Comparison of ENCODE assay signal across 12 cellular contexts in genomic region chr11:2776351-2777061, GRCh38.
DNase-seq lines count a peak whose midpoint lies in the region; ATAC-seq and TF ChIP-seq lines count a peak whose summit lies in the region.
"Had no signal": no experiment of that assay in that cellular context is flagged by ENCODE, and none has a peak within 500 bp of the region (broad histone marks: within the 10 kb centered on the region; RNA-seq: fewer than 3 reads in every experiment).

No MANE protein-coding gene starts in this region.

- CTCF ChIA-PET in activated CD4-positive, alpha-beta T cell treated with anti-CD3 and anti-CD28 coated beads, Interleukin-2, amount 10 ng/mL, durations not matched to agents 7 days and 5 days (lab: Charles Lee), result interaction anchor here (1.4 kb wide), 1 partner anchor 112 kb away, joined by 3 read pairs; no protein-coding TSS in a partner anchor

- H3K36me3 ChIP-seq in MM.1S (replicated peaks; ENCODE audit: insufficient read depth, low read length), result no peaks in the 10 kb centered on the region
- H3K36me3 ChIP-seq: SJSA1 had no signal

- TF ChIP-seq CTCF in MM.1S (IDR thresholded peaks at IDR 0.05; ENCODE audit: low read length), result no peak
- TF ChIP-seq CTCF in glutamatergic neuron (IDR thresholded peaks at IDR 0.05; ENCODE audit: partially characterized antibody, unreplicated experiment), result no peak

- no peak overlapping the region for H3K4me3 Mint-ChIP-seq in activated CD4-positive, alpha-beta T cell treated with anti-CD3 and anti-CD28 coated beads, Interleukin-2, amount 10 ng/mL, durations not matched to agents 7 days and 5 days
- no peak overlapping the region for H3K4me3 Mint-ChIP-seq in glutamatergic neuron (ENCODE audit: unreplicated experiment)
- H3K4me3 Mint-ChIP-seq: naive thymus-derived CD4-positive, alpha-beta T cell had no signal

- no peaks in the 10 kb centered on the region for H3K27me3 ChIP-seq in MM.1S (replicated peaks; ENCODE audit: insufficient read depth, low read length)
- H3K27me3 ChIP-seq: SJSA1 had no signal

- no peaks in the 10 kb centered on the region for H3K9me2 ChIP-seq in MM.1S (replicated peaks; ENCODE audit: insufficient read depth, low read length)

- peak overlapping the region; percentile 100; the same call in 1 of the 2 replicates for H3K27ac ChIP-seq in MM.1S (ENCODE audit: low read length)
- H3K27ac ChIP-seq: SJSA1 had no signal

- no peak overlapping the region for H3K4me2 ChIP-seq in MM.1S (ENCODE audit: low read depth, low read length)

- no peaks in the 10 kb centered on the region for H4K20me1 ChIP-seq in MM.1S (ENCODE audit: insufficient read depth, low read length)

- peaks cover 32% of the 10 kb centered on the region for H3F3A ChIP-seq in MM.1S (ENCODE audit: insufficient read depth, low read length)

- POLR2A ChIA-PET in activated CD4-positive, alpha-beta T cell treated with anti-CD3 and anti-CD28 coated beads, Interleukin-2, amount 10 ng/mL, durations not matched to agents 7 days and 5 days (lab: Charles Lee), result no interaction called here

- H3K4me3 ChIP-seq in MM.1S (ENCODE audit: low read length), result no peak overlapping the region
- H3K4me3 ChIP-seq: SJSA1 had no signal

- H3K9me3 Mint-ChIP-seq in activated CD4-positive, alpha-beta T cell treated with anti-CD3 and anti-CD28 coated beads, Interleukin-2, amount 10 ng/mL, durations not matched to agents 7 days and 5 days, result no peaks in the 10 kb centered on the region
- H3K9me3 Mint-ChIP-seq in glutamatergic neuron (ENCODE audit: unreplicated experiment), result peaks cover 3% of the 10 kb centered on the region
- H3K9me3 Mint-ChIP-seq: activated naive CD4-positive, alpha-beta T cell treated with anti-CD3 and anti-CD28 coated beads, Interleukin-2, amount 50 U/mL, for 72 hours; naive thymus-derived CD4-positive, alpha-beta T cell had no signal

- H3K9me3 ChIP-seq in MM.1S (replicated peaks; ENCODE audit: insufficient read depth, low read length), result no peaks in the 10 kb centered on the region
- H3K9me3 ChIP-seq: SJSA1 had no signal

- H3K27me3 Mint-ChIP-seq in activated CD4-positive, alpha-beta T cell treated with anti-CD3 and anti-CD28 coated beads, Interleukin-2, amount 10 ng/mL, durations not matched to agents 7 days and 5 days, result no peaks in the 10 kb centered on the region
- H3K27me3 Mint-ChIP-seq in glutamatergic neuron (ENCODE audit: unreplicated experiment), result peaks cover under 1% of the 10 kb centered on the region
- H3K27me3 Mint-ChIP-seq: naive thymus-derived CD4-positive, alpha-beta T cell had no signal

- DNase-seq in activated CD4-positive, alpha-beta T cell treated with anti-CD3 and anti-CD28 coated beads, Interleukin-2, amount 10 ng/mL, durations not matched to agents 7 days and 5 days, result peak; percentile 3
- DNase-seq in activated CD4-positive, alpha-beta T cell treated with anti-CD3 and anti-CD28 coated beads, Interleukin-2, amount 50 U/mL, for 1 hour, result no peak
- DNase-seq in MM.1S, result no peak
- peak; percentile 17 for DNase-seq in glutamatergic neuron
- DNase-seq in posterior cingulate gyrus, result peak in 7 of 10 donors; percentile 8 to 83 (median 16)
- no peak for DNase-seq in MV-4-11 (lab: John Stamatoyannopoulos, UW)
- DNase-seq: NCI-H187 had no signal

- H3K4me1 Mint-ChIP-seq in activated CD4-positive, alpha-beta T cell treated with anti-CD3 and anti-CD28 coated beads, Interleukin-2, amount 10 ng/mL, durations not matched to agents 7 days and 5 days, result peaks cover 15% of the 10 kb centered on the region
- H3K4me1 Mint-ChIP-seq in glutamatergic neuron (ENCODE audit: low read depth, unreplicated experiment), result peaks cover 5% of the 10 kb centered on the region

- H3K9ac ChIP-seq in MM.1S (ENCODE audit: low read length), result no peak overlapping the region

- no peak overlapping the region for H2AFZ ChIP-seq in MM.1S (ENCODE audit: low read length)

- no peaks in the 10 kb centered on the region for H3K36me3 Mint-ChIP-seq in activated CD4-positive, alpha-beta T cell treated with anti-CD3 and anti-CD28 coated beads, Interleukin-2, amount 10 ng/mL, durations not matched to agents 7 days and 5 days (ENCODE audit: low read depth)
- H3K36me3 Mint-ChIP-seq in glutamatergic neuron (ENCODE audit: unreplicated experiment), result peaks cover 4% of the 10 kb centered on the region
- H3K36me3 Mint-ChIP-seq: activated naive CD4-positive, alpha-beta T cell treated with anti-CD3 and anti-CD28 coated beads, Interleukin-2, amount 50 U/mL, for 72 hours had no signal

- no peaks in the 10 kb centered on the region for H3K79me2 ChIP-seq in MM.1S (ENCODE audit: low read length)

- no peak for ATAC-seq in HG03280 (IDR thresholded peaks at IDR 0.05; ENCODE audit: unreplicated experiment)
- no peak for ATAC-seq in GM18907 (IDR thresholded peaks at IDR 0.05; ENCODE audit: unreplicated experiment)
- ATAC-seq: activated naive CD4-positive, alpha-beta T cell treated with anti-CD3 and anti-CD28 coated beads, Interleukin-2, amount 50 U/mL, for 72 hours; naive thymus-derived CD4-positive, alpha-beta T cell had no signal

- intact Hi-C loops in posterior cingulate gyrus (cut with DNase I), result loop anchor here (5.0 kb wide), 1 partner anchor 74 kb away; no protein-coding TSS in a partner anchor

- peaks cover 81% of the 10 kb centered on the region for H3K4me1 ChIP-seq in MM.1S (ENCODE audit: low read length)

- no peak overlapping the region for H3K27ac Mint-ChIP-seq in activated CD4-positive, alpha-beta T cell treated with anti-CD3 and anti-CD28 coated beads, Interleukin-2, amount 10 ng/mL, durations not matched to agents 7 days and 5 days
- H3K27ac Mint-ChIP-seq in glutamatergic neuron (ENCODE audit: unreplicated experiment), result no peak overlapping the region
- H3K27ac Mint-ChIP-seq: activated naive CD4-positive, alpha-beta T cell treated with anti-CD3 and anti-CD28 coated beads, Interleukin-2, amount 50 U/mL, for 72 hours had no signal

Comparison
In these comparisons a context has a peak if more than half of its experiments do, and no peak if none do; other contexts are left out.
1. DNase-seq: peak in activated CD4-positive, alpha-beta T cell treated with anti-CD3 and anti-CD28 coated beads, Interleukin-2, amount 10 ng/mL, durations not matched to agents 7 days and 5 days (single experiment), glutamatergic neuron (single experiment) and posterior cingulate gyrus (7 of 10); none in activated CD4-positive, alpha-beta T cell treated with anti-CD3 and anti-CD28 coated beads, Interleukin-2, amount 50 U/mL, for 1 hour (single experiment), MM.1S (single experiment) and MV-4-11 (single experiment).